In the genomic region with DNA sequence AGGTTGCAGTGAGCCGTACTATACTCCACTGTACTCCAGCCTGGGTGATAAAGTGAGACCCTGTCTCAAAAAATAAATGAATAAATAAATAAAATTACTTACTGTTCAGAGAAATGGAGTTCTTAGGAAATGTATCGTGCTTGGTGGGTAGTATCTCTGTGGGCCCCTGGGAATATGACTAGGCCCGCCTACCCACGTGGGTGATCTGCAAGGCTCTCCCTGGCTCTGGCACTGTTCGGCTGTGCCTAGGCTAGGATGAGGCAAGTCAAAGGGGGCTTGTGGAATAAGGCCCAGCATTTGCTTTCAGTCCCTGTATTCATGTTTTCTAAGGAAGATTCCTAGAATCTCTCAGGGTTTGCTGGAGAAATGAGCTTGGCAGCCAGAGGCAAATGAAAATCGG, we compare ENCODE assay signal across 1 cellular context.
TF ChIP-seq lines count a peak whose summit lies in the region.

No MANE protein-coding gene starts in this region.

TF ChIP-seq in SK-N-SH, 30 proteins besides CTCF, POLR2A, EP300 and RAD21 (continued from another document):
- TF ChIP-seq, protein P1, sequence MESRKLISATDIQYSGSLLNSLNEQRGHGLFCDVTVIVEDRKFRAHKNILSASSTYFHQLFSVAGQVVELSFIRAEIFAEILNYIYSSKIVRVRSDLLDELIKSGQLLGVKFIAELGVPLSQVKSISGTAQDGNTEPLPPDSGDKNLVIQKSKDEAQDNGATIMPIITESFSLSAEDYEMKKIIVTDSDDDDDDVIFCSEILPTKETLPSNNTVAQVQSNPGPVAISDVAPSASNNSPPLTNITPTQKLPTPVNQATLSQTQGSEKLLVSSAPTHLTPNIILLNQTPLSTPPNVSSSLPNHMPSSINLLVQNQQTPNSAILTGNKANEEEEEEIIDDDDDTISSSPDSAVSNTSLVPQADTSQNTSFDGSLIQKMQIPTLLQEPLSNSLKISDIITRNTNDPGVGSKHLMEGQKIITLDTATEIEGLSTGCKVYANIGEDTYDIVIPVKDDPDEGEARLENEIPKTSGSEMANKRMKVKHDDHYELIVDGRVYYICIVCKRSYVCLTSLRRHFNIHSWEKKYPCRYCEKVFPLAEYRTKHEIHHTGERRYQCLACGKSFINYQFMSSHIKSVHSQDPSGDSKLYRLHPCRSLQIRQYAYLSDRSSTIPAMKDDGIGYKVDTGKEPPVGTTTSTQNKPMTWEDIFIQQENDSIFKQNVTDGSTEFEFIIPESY (IDR thresholded peaks at IDR 0.05; ENCODE audit: borderline replicate concordance, low read depth): no peak
- TF ChIP-seq MXI1 (IDR thresholded peaks at IDR 0.05; ENCODE audit: low read depth, low read length) (no peak), FOXM1 (IDR thresholded peaks at IDR 0.05; ENCODE audit: low read depth) (no peak), YY1 (IDR thresholded peaks at IDR 0.05; ENCODE audit: low read depth) (no peak), CHD2 (IDR thresholded peaks at IDR 0.05; ENCODE audit: low read length, partially characterized antibody) (no peak), EZH2phosphoT487 (IDR thresholded peaks at IDR 0.05; ENCODE audit: borderline replicate concordance, low read depth) (no peak), GABPA (IDR thresholded peaks at IDR 0.05; ENCODE audit: low read depth) (no peak), FOXJ3 (CRISPR knock-in tag; IDR thresholded peaks at IDR 0.05) (no peak), GATA2 (CRISPR knock-in tag; IDR thresholded peaks at IDR 0.05) (no peak), TAF1 (IDR thresholded peaks at IDR 0.05; ENCODE audit: borderline replicate concordance, low read depth, low read length) (no peak)
- TF ChIP-seq, protein P2, sequence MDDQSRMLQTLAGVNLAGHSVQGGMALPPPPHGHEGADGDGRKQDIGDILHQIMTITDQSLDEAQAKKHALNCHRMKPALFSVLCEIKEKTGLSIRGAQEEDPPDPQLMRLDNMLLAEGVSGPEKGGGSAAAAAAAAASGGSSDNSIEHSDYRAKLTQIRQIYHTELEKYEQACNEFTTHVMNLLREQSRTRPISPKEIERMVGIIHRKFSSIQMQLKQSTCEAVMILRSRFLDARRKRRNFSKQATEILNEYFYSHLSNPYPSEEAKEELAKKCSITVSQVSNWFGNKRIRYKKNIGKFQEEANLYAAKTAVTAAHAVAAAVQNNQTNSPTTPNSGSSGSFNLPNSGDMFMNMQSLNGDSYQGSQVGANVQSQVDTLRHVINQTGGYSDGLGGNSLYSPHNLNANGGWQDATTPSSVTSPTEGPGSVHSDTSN (IDR thresholded peaks at IDR 0.05): no peak
